8 cellular contexts compared by ENCODE assay signal in genomic region chr18:57581301-57581934, GRCh38. TPM values are rescaled to one million over a fixed set of nuclear protein-coding genes. Genes with fewer than 3 reads are reported as not detected.
DNase-seq lines count a peak whose midpoint lies in the region; ATAC-seq and TF ChIP-seq lines count a peak whose summit lies in the region.

No MANE protein-coding gene starts in this region.

- H3K36me3 ChIP-seq in mucosa of descending colon (ENCODE audit: low read depth) (no peaks in the 10 kb centered on the region), MG63 (peaks cover 5% of the 10 kb centered on the region; the same call in 1 of the 2 replicates)

- H3K9me3 ChIP-seq in mucosa of descending colon (no peaks in the 10 kb centered on the region), MG63 (no peaks in the 10 kb centered on the region)

- H3K4me3 ChIP-seq in NB4 (ENCODE audit: low read depth, low read length): no peak overlapping the region
- H3K4me3 ChIP-seq in mucosa of descending colon: no peak overlapping the region
- H3K4me3 ChIP-seq in MG63: no peak overlapping the region

- peak; percentile 58 for DNase-seq in NB4 (ENCODE audit: low read depth)
- DNase-seq in mucosa of descending colon: peak in 1 of 3 donors; percentile 41
- no peak for DNase-seq in MG63
- DNase-seq in NCI-H2196 treated with DMSO at 0.1 percent for 48 hours (lab: John Stamatoyannopoulos, UW; ENCODE audit: unreplicated experiment): no peak
- no peak for DNase-seq in NCI-H1436 treated with DMSO at 0.1 percent for 48 hours (lab: John Stamatoyannopoulos, UW)
- DNase-seq in DMS153 (lab: John Stamatoyannopoulos, UW): no peak

- no peak for TF ChIP-seq POLR2A in NB4 (IDR thresholded peaks at IDR 0.05; ENCODE audit: extremely low read depth, insufficient read length)

- H3K27me3 ChIP-seq in MG63: no peaks in the 10 kb centered on the region

- ATAC-seq in GM18873 (IDR thresholded peaks at IDR 0.05; ENCODE audit: low FRiP score, unreplicated experiment): peak; percentile 83
- peak; percentile 92 for ATAC-seq in HG02678 (IDR thresholded peaks at IDR 0.05; ENCODE audit: unreplicated experiment)
- ATAC-seq in mucosa of descending colon: peak; percentile 66

- intact Hi-C loops in mucosa of descending colon (cut with DNase I, micrococcal nuclease): no loop called here

- TF ChIP-seq CTCF in NB4 (IDR thresholded peaks at IDR 0.05; ENCODE audit: low read depth, low read length): no peak
- TF ChIP-seq CTCF in mucosa of descending colon (IDR thresholded peaks at IDR 0.05): no peak

- peaks cover 7% of the 10 kb centered on the region for H3K4me1 ChIP-seq in mucosa of descending colon (ENCODE audit: low read depth)

RNA-seq across cellular contexts. Expression of gene FECH, which starts 5.1 kb away (rescaled TPM):
- total RNA-seq in mucosa of descending colon: 10 to 100 TPM; 17.1 to 22.0 (median 20.4) TPM
- 32.0 and 56.1 TPM in 2 replicates for total RNA-seq in MG63 (2014; rRNA removed; shearing (Covaris generic); ENCODE audit: low replicate concordance)

RNA-seq across cellular contexts. Expression of gene NARS1, which starts 40.2 kb away (rescaled TPM):
- total RNA-seq in mucosa of descending colon: 100 to 1,000 TPM; 122 to 137 (median 137) TPM
- total RNA-seq in MG63 (2014; rRNA removed; shearing (Covaris generic); ENCODE audit: low replicate concordance): 174 and 344 TPM in 2 replicates
